Comparison of ENCODE assay signal across 1 cellular context in genomic region chr13:43760257-43760656, GRCh38.
TF ChIP-seq lines count a peak whose summit lies in the region.

No MANE protein-coding gene starts in this region.

TF ChIP-seq in GM23338, 12 proteins besides CTCF, POLR2A, EP300 and RAD21 (continued from another document):
- TF ChIP-seq REST (IDR thresholded peaks at IDR 0.05; ENCODE audit: unreplicated experiment) (no peak), EZH2phosphoT487 (IDR thresholded peaks at IDR 0.05; ENCODE audit: unreplicated experiment) (no peak), STAT1 (IDR thresholded peaks at IDR 0.05; ENCODE audit: unreplicated experiment) (no peak)
